ENCODE assay signal across 20 cellular contexts in the genomic region with DNA sequence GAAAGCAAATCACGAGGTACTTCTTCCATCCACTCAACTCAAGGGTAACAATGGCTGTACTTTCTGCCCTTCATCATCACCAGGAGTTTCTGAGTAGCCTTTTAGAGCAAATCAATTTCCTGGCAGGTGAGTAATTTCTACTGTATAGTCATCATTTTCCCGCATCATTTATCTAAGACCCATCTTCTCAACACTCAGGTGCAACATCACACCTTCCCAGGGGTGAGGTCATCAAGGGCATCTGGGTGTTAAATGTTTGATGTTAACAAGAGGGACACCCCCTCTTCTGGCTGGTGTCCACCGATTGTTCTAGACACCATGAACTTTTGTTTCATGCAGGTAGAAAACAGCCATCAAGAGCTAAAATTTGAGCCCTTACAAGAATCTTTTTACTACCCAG.
A peak's percentile ranks its signal among the peaks of the same experiment; 100 is the strongest.
DNase-seq lines count a peak whose midpoint lies in the region; ATAC-seq, FAIRE-seq and TF ChIP-seq lines count a peak whose summit lies in the region.
"Had no signal": no experiment of that assay in that cellular context is flagged by ENCODE, and none has a peak within 500 bp of the region (broad histone marks: within the 10 kb centered on the region; RNA-seq: fewer than 3 reads in every experiment).

No MANE protein-coding gene starts in this region.

- no peaks in the 10 kb centered on the region for H3K9me3 Mint-ChIP-seq in astrocyte (ENCODE audit: unreplicated experiment)
- H3K9me3 Mint-ChIP-seq in neural crest cell: peaks cover 2% of the 10 kb centered on the region
- H3K9me3 Mint-ChIP-seq: HFFc6 had no signal

- no peaks in the 10 kb centered on the region for H3K36me3 ChIP-seq in astrocyte (ENCODE audit: insufficient read depth, low read length)
- H3K36me3 ChIP-seq: HAP-1 had no signal

- no peak for DNase-seq in astrocyte (ENCODE audit: low read depth)
- no peak for DNase-seq in neural crest cell (ENCODE audit: low read depth, low spot score)
- no peak for DNase-seq in NOMO-1 treated with dmso at 0.1 percent for 144 hours (lab: John Stamatoyannopoulos, UW; ENCODE audit: unreplicated experiment)
- no peak for DNase-seq in KBM-7
- DNase-seq: 8988T; C1 segment of cervical spinal cord; Calu3; CD4-positive, alpha-beta memory T cell; COR-L47; DMS53; DMS79 treated with DMSO at 0.1 percent for 48 hours; GF-D8; GOT3; HFFc6 had no signal

- peak; percentile 87 for FAIRE-seq in astrocyte (lab: Jason Lieb, UNC)
- FAIRE-seq: GM12892, H54 had no signal

- H3K27me3 Mint-ChIP-seq in astrocyte (ENCODE audit: low read depth, unreplicated experiment) (no peaks in the 10 kb centered on the region), neural crest cell (ENCODE audit: low read depth) (no peaks in the 10 kb centered on the region)
- H3K27me3 Mint-ChIP-seq: CD4-positive, alpha-beta memory T cell had no signal

- in situ Hi-C loops in KBM-7 (cut with MboI; ENCODE audit: low pct_unique_long_range_greater_than_20kb, low sequenced_read_pairs): no loop called here

- H3K36me3 Mint-ChIP-seq in astrocyte (ENCODE audit: low read depth, unreplicated experiment): no peaks in the 10 kb centered on the region
- H3K36me3 Mint-ChIP-seq in neural crest cell (ENCODE audit: low read depth): no peaks in the 10 kb centered on the region
- H3K36me3 Mint-ChIP-seq: CD4-positive, alpha-beta memory T cell had no signal

- no peaks in the 10 kb centered on the region for H3K4me1 ChIP-seq in astrocyte (ENCODE audit: insufficient read depth, low read length)

- no peak overlapping the region for H3K9ac ChIP-seq in astrocyte (ENCODE audit: low read length)

- no peak overlapping the region for H3K4me2 ChIP-seq in astrocyte (ENCODE audit: low read length)

- H3K4me3 ChIP-seq in astrocyte (ENCODE audit: insufficient read depth, low read depth, low read length): no peak overlapping the region
- H3K4me3 ChIP-seq: HAP-1 had no signal

- H3K9me3 ChIP-seq in astrocyte (ENCODE audit: insufficient read depth, low read depth, low read length): no peaks in the 10 kb centered on the region
- H3K9me3 ChIP-seq: HAP-1 had no signal

- H4K20me1 ChIP-seq in astrocyte (ENCODE audit: insufficient read depth, low read length): no peaks in the 10 kb centered on the region

- no peak overlapping the region for H3K4me3 Mint-ChIP-seq in astrocyte (ENCODE audit: unreplicated experiment)
- no peak overlapping the region for H3K4me3 Mint-ChIP-seq in neural crest cell
- H3K4me3 Mint-ChIP-seq: CD4-positive, alpha-beta memory T cell; HFFc6 had no signal

- H3K79me2 ChIP-seq in astrocyte (ENCODE audit: insufficient read depth, low read length): no peaks in the 10 kb centered on the region

- H3K27ac Mint-ChIP-seq in astrocyte (ENCODE audit: unreplicated experiment) (no peak overlapping the region), neural crest cell (ENCODE audit: unreplicated experiment) (peak overlapping the region; percentile 84)
- H3K27ac Mint-ChIP-seq: CD4-positive, alpha-beta memory T cell; HFFc6 had no signal

- peak; percentile 54 for ATAC-seq in GM18867 (IDR thresholded peaks at IDR 0.05; ENCODE audit: unreplicated experiment)
- peak; percentile 44 for ATAC-seq in HG02885 (IDR thresholded peaks at IDR 0.05; ENCODE audit: poor library complexity, unreplicated experiment)
- no peak for ATAC-seq in HG02763 (IDR thresholded peaks at IDR 0.05; ENCODE audit: unreplicated experiment)

- no peak overlapping the region for H2AFZ ChIP-seq in astrocyte (ENCODE audit: low read depth, low read length)

- no peak overlapping the region for H3K27ac ChIP-seq in astrocyte (ENCODE audit: low read depth, low read length)

- H3K27me3 ChIP-seq in astrocyte (ENCODE audit: insufficient read depth, low read length): no peaks in the 10 kb centered on the region

- no peak for TF ChIP-seq CTCF in astrocyte (IDR thresholded peaks at IDR 0.05; ENCODE audit: insufficient read depth, low read depth, low read length)
- TF ChIP-seq CTCF in neural crest cell (conservative IDR thresholded peaks at IDR 0.05): no peak

- H3K4me1 Mint-ChIP-seq in astrocyte (ENCODE audit: low read depth, unreplicated experiment): no peaks in the 10 kb centered on the region
- peaks cover 4% of the 10 kb centered on the region for H3K4me1 Mint-ChIP-seq in neural crest cell
- H3K4me1 Mint-ChIP-seq: CD4-positive, alpha-beta memory T cell had no signal
